In genomic region chr10:115572740-115573455, GRCh38 we compare ENCODE assay signal across 12 cellular contexts.
A peak's percentile ranks its signal among the peaks of the same experiment; 100 is the strongest.
DNase-seq lines count a peak whose midpoint lies in the region; ATAC-seq and TF ChIP-seq lines count a peak whose summit lies in the region.
"Had no signal": no experiment of that assay in that cellular context is flagged by ENCODE, and none has a peak within 500 bp of the region (broad histone marks: within the 10 kb centered on the region; RNA-seq: fewer than 3 reads in every experiment).

No MANE protein-coding gene starts in this region.

- H3K36me3 ChIP-seq in OCI-LY3 (replicated peaks; ENCODE audit: low read depth, low read length): no peaks in the 10 kb centered on the region
- H3K36me3 ChIP-seq in effector memory CD4-positive, alpha-beta T cell (ENCODE audit: control insufficient read depth, insufficient read depth, low read length): no peaks in the 10 kb centered on the region
- H3K36me3 ChIP-seq in mucosa of descending colon (ENCODE audit: low read depth): no peaks in the 10 kb centered on the region
- H3K36me3 ChIP-seq: right atrium auricular region had no signal

- H3K4me3 ChIP-seq in AG04449 (ENCODE audit: low read depth, low read length) (no peak overlapping the region), OCI-LY3 (ENCODE audit: low read length) (no peak overlapping the region), mucosa of descending colon (no peak overlapping the region)
- H3K4me3 ChIP-seq in effector memory CD4-positive, alpha-beta T cell (ENCODE audit: insufficient read depth, low read depth, low read length, poor library complexity, severe bottlenecking): no peak overlapping the region
- H3K4me3 ChIP-seq: right atrium auricular region had no signal

- H3K4me1 ChIP-seq in OCI-LY3 (ENCODE audit: low read length) (no peaks in the 10 kb centered on the region), mucosa of descending colon (ENCODE audit: low read depth) (no peaks in the 10 kb centered on the region)
- no peaks in the 10 kb centered on the region for H3K4me1 ChIP-seq in effector memory CD4-positive, alpha-beta T cell (ENCODE audit: control insufficient read depth, insufficient read depth, low read length, poor library complexity, severe bottlenecking)
- H3K4me1 ChIP-seq: right atrium auricular region had no signal

- POLR2A ChIA-PET in AG04449 (lab: Yijun Ruan, JAX): no interaction called here

- DNase-seq in AG04449 (ENCODE audit: low read depth, low spot score) (no peak), GM20000 (ENCODE audit: low spot score) (peak; percentile 5), iPS DF 19.7 (ENCODE audit: low read depth, low spot score) (peak; percentile 15), HPDE6-E6E7 (ENCODE audit: extremely low spot score) (no peak), mucosa of descending colon (no peak), NCI-H2227 treated with DMSO at 0.1 percent for 48 hours (lab: John Stamatoyannopoulos, UW) (no peak)
- DNase-seq in effector memory CD4-positive, alpha-beta T cell: no peak
- DNase-seq: activated B cell treated with CpG ODN at 0.5 μM for 24 hours; CD4-positive, CD25-positive, alpha-beta regulatory T cell; NK-92 treated with Interleukin-12 subunit alpha and Interleukin-12 subunit beta, amount 100 ng/mL, for 24 hours had no signal

- H3K79me2 ChIP-seq in OCI-LY3 (ENCODE audit: low read length): no peaks in the 10 kb centered on the region

- H2AFZ ChIP-seq in OCI-LY3 (ENCODE audit: low read depth, low read length): no peak overlapping the region

- no peaks in the 10 kb centered on the region for H3K27me3 ChIP-seq in OCI-LY3 (ENCODE audit: low read depth, low read length)
- H3K27me3 ChIP-seq in effector memory CD4-positive, alpha-beta T cell (replicated peaks; ENCODE audit: control insufficient read depth, insufficient read depth, low read length, poor library complexity, severe bottlenecking): no peaks in the 10 kb centered on the region
- H3K27me3 ChIP-seq: right atrium auricular region had no signal

- H3K27ac ChIP-seq in OCI-LY3 (ENCODE audit: low read length): no peak overlapping the region
- no peak overlapping the region for H3K27ac ChIP-seq in effector memory CD4-positive, alpha-beta T cell (ENCODE audit: insufficient read depth, low read length, poor library complexity, severe bottlenecking)
- H3K27ac ChIP-seq: right atrium auricular region had no signal

- H3K9ac ChIP-seq in OCI-LY3 (ENCODE audit: low read length): no peak overlapping the region

- CTCF ChIA-PET in AG04449 (lab: Yijun Ruan, JAX): no interaction called here

- TF ChIP-seq CTCF in AG04449 (IDR thresholded peaks at IDR 0.05; ENCODE audit: insufficient read depth, low read length, missing control alignments) (peak; percentile 14), GM20000 (IDR thresholded peaks at IDR 0.05; ENCODE audit: extremely low read depth, missing control alignments) (no peak), OCI-LY3 (IDR thresholded peaks at IDR 0.05; ENCODE audit: low read depth, low read length) (peak; percentile 33), mucosa of descending colon (IDR thresholded peaks at IDR 0.05) (no peak)

- no peaks in the 10 kb centered on the region for H4K20me1 ChIP-seq in OCI-LY3 (ENCODE audit: insufficient read depth, low read length)

- H3K9me3 ChIP-seq in OCI-LY3 (ENCODE audit: insufficient read depth, low read length) (no peaks in the 10 kb centered on the region), mucosa of descending colon (no peaks in the 10 kb centered on the region)
- H3K9me3 ChIP-seq in effector memory CD4-positive, alpha-beta T cell (ENCODE audit: control insufficient read depth, low read length): no peaks in the 10 kb centered on the region
- H3K9me3 ChIP-seq: right atrium auricular region had no signal

- no peak for ATAC-seq in mucosa of descending colon

- H3K4me2 ChIP-seq in OCI-LY3 (ENCODE audit: low read length): no peak overlapping the region

- intact Hi-C loops in mucosa of descending colon (cut with DNase I, micrococcal nuclease): no loop called here

Comparison
In these comparisons a context has a peak if more than half of its experiments do, and no peak if none do; other contexts are left out.
1. DNase-seq: peak in GM20000 (single experiment) and iPS DF 19.7 (single experiment); none in AG04449 (single experiment), effector memory CD4-positive, alpha-beta T cell (0 of 3), HPDE6-E6E7 (single experiment), mucosa of descending colon (0 of 3) and NCI-H2227 treated with DMSO at 0.1 percent for 48 hours (single experiment).
2. CTCF ChIP-seq: peak in AG04449 (single experiment) and OCI-LY3 (single experiment); none in GM20000 (single experiment) and mucosa of descending colon (single experiment).